ENCODE assay signal across 8 cellular contexts in the genomic region with DNA sequence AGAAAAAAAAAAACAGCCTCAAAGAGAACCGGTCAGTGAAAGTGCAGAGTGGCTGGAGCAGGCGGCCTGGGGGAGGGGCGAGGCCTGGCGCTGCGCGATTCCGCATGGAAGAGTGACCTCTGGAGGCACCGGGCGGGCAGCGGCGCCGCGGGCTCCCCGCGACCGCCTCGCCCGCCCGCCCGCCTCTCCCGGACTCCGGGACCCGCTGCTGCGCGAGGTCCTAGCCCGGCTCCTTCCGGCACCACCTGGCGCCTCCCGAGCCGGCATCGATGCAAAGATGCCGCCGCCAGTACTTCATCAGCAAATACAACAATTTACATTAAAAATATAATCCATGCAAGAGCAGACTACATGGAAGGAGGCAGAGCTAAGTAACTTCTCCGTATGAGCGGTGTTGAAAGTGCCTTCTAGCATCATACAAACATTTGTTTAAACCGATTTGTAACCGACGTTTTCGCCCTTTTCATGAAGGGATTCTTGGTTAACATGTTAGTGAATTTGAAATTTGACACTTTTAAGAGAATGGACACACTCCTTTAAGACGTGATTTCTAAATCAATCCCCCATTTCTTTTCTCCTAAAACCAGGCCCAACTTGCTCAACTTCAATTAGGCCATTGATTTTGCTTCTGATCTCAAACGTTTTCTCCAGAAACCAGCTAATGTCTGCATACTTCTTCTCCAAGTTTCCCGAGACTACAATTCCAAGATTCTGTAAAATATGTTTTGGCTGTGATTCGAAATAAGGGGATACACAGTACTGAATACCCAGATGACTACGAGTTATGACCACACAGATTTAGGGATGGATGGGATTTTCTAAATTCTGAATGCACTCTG. TPM values are rescaled to one million over a fixed set of nuclear protein-coding genes. Genes with fewer than 3 reads are reported as not detected.
DNase-seq lines count a peak whose midpoint lies in the region; ATAC-seq and TF ChIP-seq lines count a peak whose summit lies in the region.

No MANE protein-coding gene starts in this region.

- H3K9me3 ChIP-seq in SK-N-SH, result no peaks in the 10 kb centered on the region

- 12% methylated on average over 26 of the region's 44 CpGs for WGBS in SK-N-SH (ENCODE audit: low lambda C conversion rate)

- peak; percentile 81 for TF ChIP-seq RAD21 in SK-N-SH (IDR thresholded peaks at IDR 0.05; ENCODE audit: low read length)

- H4K20me1 ChIP-seq in KMS-11 (ENCODE audit: insufficient read depth) (no peaks in the 10 kb centered on the region), SK-N-SH (ENCODE audit: insufficient read depth) (no peaks in the 10 kb centered on the region; the same call in 1 of the 2 replicates)

- no peak; a peak in 1 of 4 replicates for TF ChIP-seq EP300 in SK-N-SH (IDR thresholded peaks at IDR 0.05; ENCODE audit: borderline replicate concordance in 1 of 2, low read depth in 1 of 2, low read length in 1 of 2)

- H3K4me2 ChIP-seq in KMS-11 (0 out of 2 replicates have a peak overlapping the region, but pooled peaks have one; percentile 27), SK-N-SH (peak overlapping the region; percentile 76)

- no peak for TF ChIP-seq CTCF in KMS-11 (conservative IDR thresholded peaks at IDR 0.05; ENCODE audit: low read depth, low read length)
- TF ChIP-seq CTCF in SK-N-SH (IDR thresholded peaks at IDR 0.05), result peak; percentile 68

- no peaks in the 10 kb centered on the region for H3K4me1 ChIP-seq in KMS-11 (ENCODE audit: low read depth, poor library complexity, severe bottlenecking)
- H3K4me1 ChIP-seq in SK-N-SH (ENCODE audit: control insufficient read depth in 1 of 2, insufficient read depth in 2 of 2, low read depth in 1 of 2, low read length in 1 of 2), result peaks cover 0 to 30% of the 10 kb centered on the region in 2 experiments; a peak in 2 of 4 replicates

- DNase-seq in Daoy (ENCODE audit: low read depth), result peak; percentile 83
- peak; percentile 84 for DNase-seq in SK-N-SH
- DNase-seq in cerebellum (ENCODE audit: low spot score), result peak; percentile 82
- peak; percentile 88 for DNase-seq in iris pigment epithelial cell (ENCODE audit: low read depth)
- DNase-seq in skeletal muscle cell (ENCODE audit: low read depth), result no peak
- DNase-seq in cortex of kidney (lab: John Stamatoyannopoulos, UW), result no peak

- H3F3A ChIP-seq in SK-N-SH (replicated peaks; ENCODE audit: insufficient read depth), result peaks cover 17% of the 10 kb centered on the region

- H3K9ac ChIP-seq in KMS-11 (no peak overlapping the region), SK-N-SH (peak overlapping the region; percentile 11; the same call in 1 of the 2 replicates)

- CTCF ChIA-PET in SK-N-SH (lab: Yijun Ruan, JAX), result interaction anchor here (0.7 to 7.1 kb wide), 8 partner anchors 8 to 1962 kb away, joined by 3 to 58 read pairs (median 3); partner anchors contain the start of gene ARGLU1

- H3K27ac ChIP-seq in KMS-11 (no peak overlapping the region), SK-N-SH (ENCODE audit: low read depth in 2 of 2, low read length in 1 of 2) (peak overlapping the region; percentile 20 to 82; a peak in 3 of 4 replicates)

- ATAC-seq in GM19455 (IDR thresholded peaks at IDR 0.05; ENCODE audit: unreplicated experiment), result no peak

- H3K36me3 ChIP-seq in KMS-11 (ENCODE audit: insufficient read depth), result no peaks in the 10 kb centered on the region
- no peaks in the 10 kb centered on the region for H3K36me3 ChIP-seq in SK-N-SH (replicated peaks in 1 of 2; ENCODE audit: control insufficient read depth in 1 of 2, insufficient read depth in 2 of 2, low read length in 1 of 2)

- H2AFZ ChIP-seq in KMS-11 (ENCODE audit: low read depth) (no peak overlapping the region; the same call in 1 of the 2 replicates), SK-N-SH (ENCODE audit: low read depth) (peak overlapping the region; percentile 10; the same call in 1 of the 2 replicates)

- POLR2A ChIA-PET in SK-N-SH (lab: Yijun Ruan, JAX), result no interaction called here

- H3K4me3 ChIP-seq in KMS-11 (IDR thresholded peaks at IDR 0.05; ENCODE audit: insufficient read depth, low read depth, low read length) (no peak overlapping the region), SK-N-SH (ENCODE audit: low read depth in 2 of 2, low read length in 1 of 2) (peak overlapping the region; percentile 65 to 77), skeletal muscle cell (ENCODE audit: low read depth, low read length) (peak overlapping the region; percentile 73)

- H3K27me3 ChIP-seq in KMS-11 (ENCODE audit: insufficient read depth, low read depth) (no peaks in the 10 kb centered on the region), SK-N-SH (ENCODE audit: insufficient read depth) (no peaks in the 10 kb centered on the region)

- no peaks in the 10 kb centered on the region for H3K9me2 ChIP-seq in SK-N-SH

- no peaks in the 10 kb centered on the region for H3K79me2 ChIP-seq in KMS-11 (ENCODE audit: insufficient read depth, low read depth)
- peaks cover 26% of the 10 kb centered on the region; the same call in 1 of the 2 replicates for H3K79me2 ChIP-seq in SK-N-SH (ENCODE audit: insufficient read depth)

TF ChIP-seq in SK-N-SH, 30 proteins besides CTCF, POLR2A, EP300 and RAD21:
- TF ChIP-seq CHD2 (IDR thresholded peaks at IDR 0.05; ENCODE audit: low read length, partially characterized antibody) (peak; percentile 90), NFIC (IDR thresholded peaks at IDR 0.05; ENCODE audit: borderline replicate concordance) (no peak), TEAD4 (IDR thresholded peaks at IDR 0.05; ENCODE audit: borderline replicate concordance, insufficient read depth) (no peak), SMC3 (IDR thresholded peaks at IDR 0.05; ENCODE audit: low read depth, low read length) (peak; percentile 67)
- TF ChIP-seq, protein P1, sequence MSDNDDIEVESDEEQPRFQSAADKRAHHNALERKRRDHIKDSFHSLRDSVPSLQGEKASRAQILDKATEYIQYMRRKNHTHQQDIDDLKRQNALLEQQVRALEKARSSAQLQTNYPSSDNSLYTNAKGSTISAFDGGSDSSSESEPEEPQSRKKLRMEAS (IDR thresholded peaks at IDR 0.05; ENCODE audit: low read depth), result no peak
- TF ChIP-seq, protein P2, sequence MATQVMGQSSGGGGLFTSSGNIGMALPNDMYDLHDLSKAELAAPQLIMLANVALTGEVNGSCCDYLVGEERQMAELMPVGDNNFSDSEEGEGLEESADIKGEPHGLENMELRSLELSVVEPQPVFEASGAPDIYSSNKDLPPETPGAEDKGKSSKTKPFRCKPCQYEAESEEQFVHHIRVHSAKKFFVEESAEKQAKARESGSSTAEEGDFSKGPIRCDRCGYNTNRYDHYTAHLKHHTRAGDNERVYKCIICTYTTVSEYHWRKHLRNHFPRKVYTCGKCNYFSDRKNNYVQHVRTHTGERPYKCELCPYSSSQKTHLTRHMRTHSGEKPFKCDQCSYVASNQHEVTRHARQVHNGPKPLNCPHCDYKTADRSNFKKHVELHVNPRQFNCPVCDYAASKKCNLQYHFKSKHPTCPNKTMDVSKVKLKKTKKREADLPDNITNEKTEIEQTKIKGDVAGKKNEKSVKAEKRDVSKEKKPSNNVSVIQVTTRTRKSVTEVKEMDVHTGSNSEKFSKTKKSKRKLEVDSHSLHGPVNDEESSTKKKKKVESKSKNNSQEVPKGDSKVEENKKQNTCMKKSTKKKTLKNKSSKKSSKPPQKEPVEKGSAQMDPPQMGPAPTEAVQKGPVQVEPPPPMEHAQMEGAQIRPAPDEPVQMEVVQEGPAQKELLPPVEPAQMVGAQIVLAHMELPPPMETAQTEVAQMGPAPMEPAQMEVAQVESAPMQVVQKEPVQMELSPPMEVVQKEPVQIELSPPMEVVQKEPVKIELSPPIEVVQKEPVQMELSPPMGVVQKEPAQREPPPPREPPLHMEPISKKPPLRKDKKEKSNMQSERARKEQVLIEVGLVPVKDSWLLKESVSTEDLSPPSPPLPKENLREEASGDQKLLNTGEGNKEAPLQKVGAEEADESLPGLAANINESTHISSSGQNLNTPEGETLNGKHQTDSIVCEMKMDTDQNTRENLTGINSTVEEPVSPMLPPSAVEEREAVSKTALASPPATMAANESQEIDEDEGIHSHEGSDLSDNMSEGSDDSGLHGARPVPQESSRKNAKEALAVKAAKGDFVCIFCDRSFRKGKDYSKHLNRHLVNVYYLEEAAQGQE (IDR thresholded peaks at IDR 0.05; ENCODE audit: low read depth, low read length), result 0 out of 2 replicates have a peak, but pooled peaks have one; percentile 28

RNA-seq across cellular contexts. Expression of gene EFNB2, which starts 2.1 kb away (rescaled TPM):
- 11.0 and 12.3 TPM in 2 replicates for total RNA-seq in Daoy (2014; rRNA removed; shearing (Covaris generic))
- 2.8 and 3.0 TPM in 2 replicates for polyA plus RNA-seq in SK-N-SH (2012; rRNA removed)
- 3.7 and 4.4 TPM in 2 replicates for polyA plus RNA-seq in SK-N-SH (2012; cell fraction: cytosol; rRNA removed)
- 2.7 and 3.6 TPM in 2 replicates for polyA plus RNA-seq in SK-N-SH (2012; cell fraction: nucleus; rRNA removed)
- 26.0 TPM for total RNA-seq in cerebellum

RNA-seq across cellular contexts. Expression of gene ARGLU1, which starts 34.6 kb away (rescaled TPM):
- 24.8 and 27.7 TPM in 2 replicates for total RNA-seq in Daoy (2014; rRNA removed; shearing (Covaris generic))
- 101 and 124 TPM in 2 replicates for polyA plus RNA-seq in SK-N-SH (2012; rRNA removed)
- 44.7 and 72.0 TPM in 2 replicates for polyA plus RNA-seq in SK-N-SH (2012; cell fraction: cytosol; rRNA removed)
- polyA plus RNA-seq in SK-N-SH (2012; cell fraction: nucleus; rRNA removed), result 644 and 785 TPM in 2 replicates
- 143 TPM for total RNA-seq in cerebellum

Comparison
In these comparisons a context has a peak if more than half of its experiments do, and no peak if none do; other contexts are left out.
1. DNase-seq: peak in Daoy (single experiment), SK-N-SH (single experiment), cerebellum (single experiment) and iris pigment epithelial cell (single experiment); none in skeletal muscle cell (single experiment) and cortex of kidney (single experiment).